8 cellular contexts compared by ENCODE assay signal in the genomic region with DNA sequence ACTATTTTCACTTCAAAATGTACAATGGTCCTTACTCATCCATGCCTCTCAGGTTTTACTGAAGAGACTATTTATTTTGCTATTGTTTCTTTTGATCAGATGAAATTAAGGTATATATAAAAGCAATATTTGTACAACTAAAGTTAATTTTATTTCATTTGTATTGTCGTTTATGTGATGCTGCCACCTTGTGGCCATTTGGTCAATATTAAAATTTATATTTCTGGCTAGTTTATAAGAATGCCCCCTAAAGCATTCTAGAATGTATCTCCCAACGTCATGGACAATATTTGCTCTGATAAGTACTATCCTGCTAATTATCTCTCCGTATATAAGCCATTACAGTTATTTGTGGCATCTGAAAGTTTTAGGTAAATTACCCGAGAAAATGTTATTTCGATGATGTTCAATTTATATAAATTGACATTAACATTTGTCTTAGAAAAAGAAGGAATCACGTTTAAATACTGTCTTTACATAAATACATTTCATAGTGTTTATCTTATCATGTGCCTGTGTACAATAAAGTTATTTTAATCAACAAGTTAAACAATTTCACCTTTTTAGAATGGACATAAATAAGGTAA.
A peak's percentile ranks its signal among the peaks of the same experiment; 100 is the strongest.
DNase-seq lines count a peak whose midpoint lies in the region; ATAC-seq and TF ChIP-seq lines count a peak whose summit lies in the region.

No MANE protein-coding gene starts in this region.

- H3K36me3 ChIP-seq in gastrocnemius medialis: no peaks in the 10 kb centered on the region

- no peak for ATAC-seq in gastrocnemius medialis
- ATAC-seq in HG02610 (IDR thresholded peaks at IDR 0.05; ENCODE audit: unreplicated experiment): no peak
- no peak for ATAC-seq in GM18505 (IDR thresholded peaks at IDR 0.05; ENCODE audit: unreplicated experiment)

- intact Hi-C loops in gastrocnemius medialis (cut with DNase I; ENCODE audit: low total_unique reads): no loop called here

- H3K27me3 ChIP-seq in gastrocnemius medialis: no peaks in the 10 kb centered on the region

- H3K9me3 ChIP-seq in gastrocnemius medialis: no peaks in the 10 kb centered on the region

- DNase-seq in stimulated activated CD4-positive, alpha-beta T cell treated with anti-CD3 and anti-CD28 coated beads, Interleukin-15, amount 100 ng/mL, for 24 hours: peak; percentile 10
- no peak for DNase-seq in stimulated activated CD4-positive, alpha-beta T cell treated with anti-CD3 and anti-CD28 coated beads, Interleukin-4, amount 100 ng/mL, for 1 hour
- DNase-seq in NCI-H748 (lab: John Stamatoyannopoulos, UW; ENCODE audit: unreplicated experiment) (peak; percentile 70), epithelial cell of proximal tubule (ENCODE audit: low read depth) (no peak), gastrocnemius medialis (no peak)
- DNase-seq in effector CD8-positive, alpha-beta T cell (lab: John Stamatoyannopoulos, UW): no peak

- H3K4me3 ChIP-seq in epithelial cell of proximal tubule (ENCODE audit: low read depth, low read length) (no peak overlapping the region), gastrocnemius medialis (no peak overlapping the region)

- no peak overlapping the region for H3K27ac ChIP-seq in gastrocnemius medialis

- no peaks in the 10 kb centered on the region for H3K4me1 ChIP-seq in gastrocnemius medialis

- no peak for TF ChIP-seq POLR2A in gastrocnemius medialis (IDR thresholded peaks at IDR 0.05)
- TF ChIP-seq POLR2A in GM18505 (IDR thresholded peaks at IDR 0.05; ENCODE audit: borderline replicate concordance, extremely low read depth, insufficient read depth, insufficient read length): no peak

- in situ Hi-C loops in gastrocnemius medialis (cut with MboI; ENCODE audit: low sequenced_read_pairs in 4 of 4): loop anchor here in 2 of 4 donors (10.0 to 25.0 kb wide), 2 partner anchors 1077 to 1089 kb away; no protein-coding TSS in a partner anchor

- TF ChIP-seq CTCF in epithelial cell of proximal tubule (conservative IDR thresholded peaks at IDR 0.05; ENCODE audit: low read depth, low read length) (peak; percentile 54), gastrocnemius medialis (IDR thresholded peaks at IDR 0.05 in 4 of 5, conservative IDR thresholded peaks at IDR 0.05 in 1 of 5) (peak in 3 of 5 experiments; percentile 19 to 52 (median 33))

Comparison
In these comparisons a context has a peak if more than half of its experiments do, and no peak if none do; other contexts are left out.
1. DNase-seq: peak in stimulated activated CD4-positive, alpha-beta T cell treated with anti-CD3 and anti-CD28 coated beads, Interleukin-15, amount 100 ng/mL, for 24 hours (single experiment) and NCI-H748 (single experiment); none in stimulated activated CD4-positive, alpha-beta T cell treated with anti-CD3 and anti-CD28 coated beads, Interleukin-4, amount 100 ng/mL, for 1 hour (single experiment), epithelial cell of proximal tubule (single experiment), gastrocnemius medialis (0 of 2) and effector CD8-positive, alpha-beta T cell (single experiment).